In the genomic region with DNA sequence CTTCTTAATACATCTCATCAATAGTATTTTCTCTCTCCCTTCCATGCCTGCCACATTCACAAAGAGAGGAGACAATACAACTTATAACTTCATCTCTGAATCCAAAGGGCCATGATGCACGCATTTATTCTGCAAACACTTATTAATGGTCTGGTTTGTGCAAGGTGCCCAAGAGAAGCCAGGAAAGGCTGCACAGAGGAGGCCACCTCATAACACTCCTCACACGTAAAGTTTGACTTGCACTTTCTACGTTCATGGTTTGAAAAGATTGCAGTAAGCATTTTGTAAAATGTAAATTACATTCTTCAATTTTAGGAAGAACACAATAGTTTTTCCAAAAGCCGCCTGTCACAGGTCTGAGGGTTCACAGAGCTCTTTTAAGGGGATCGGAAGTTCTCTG, we compare ENCODE assay signal across 9 cellular contexts. TPM values are rescaled to one million over a fixed set of nuclear protein-coding genes. Genes with fewer than 3 reads are reported as not detected.
DNase-seq lines count a peak whose midpoint lies in the region; ATAC-seq and TF ChIP-seq lines count a peak whose summit lies in the region.
"Had no signal": no experiment of that assay in that cellular context is flagged by ENCODE, and none has a peak within 500 bp of the region (broad histone marks: within the 10 kb centered on the region; RNA-seq: fewer than 3 reads in every experiment).

No MANE protein-coding gene starts in this region.

- H3K27me3 Mint-ChIP-seq in activated naive CD4-positive, alpha-beta T cell treated with anti-CD3 and anti-CD28 coated beads, Interleukin-2, amount 10 ng/mL, durations not matched to agents 7 days and 5 days = peaks cover 40% of the 10 kb centered on the region
- H3K27me3 Mint-ChIP-seq in activated CD8-positive, alpha-beta T cell treated with anti-CD3 and anti-CD28 coated beads for 36 hours = peaks cover 4% of the 10 kb centered on the region

- no peaks in the 10 kb centered on the region for H3K9me3 Mint-ChIP-seq in activated naive CD4-positive, alpha-beta T cell treated with anti-CD3 and anti-CD28 coated beads, Interleukin-2, amount 10 ng/mL, durations not matched to agents 7 days and 5 days
- H3K9me3 Mint-ChIP-seq in activated CD8-positive, alpha-beta T cell treated with anti-CD3 and anti-CD28 coated beads for 36 hours = no peaks in the 10 kb centered on the region

- no peak for DNase-seq in activated naive CD4-positive, alpha-beta T cell treated with anti-CD3 and anti-CD28 coated beads, Interleukin-2, amount 10 ng/mL, durations not matched to agents 7 days and 5 days
- no peak for DNase-seq in activated naive CD4-positive, alpha-beta T cell treated with anti-CD3 and anti-CD28 coated beads, Interleukin-2, amount 50 U/mL, for 16 hours
- peak; percentile 27 for DNase-seq in activated CD8-positive, alpha-beta T cell treated with anti-CD3 and anti-CD28 coated beads for 36 hours
- no peak for DNase-seq in NCI-H446 treated with DMSO at 0.1 percent for 48 hours (lab: John Stamatoyannopoulos, UW)
- DNase-seq in stimulated activated CD4-positive, alpha-beta T cell treated with anti-CD3 and anti-CD28 coated beads, Interleukin-2, amount 100 ng/mL, for 48 hours = no peak

- H3K27ac ChIP-seq in subcutaneous abdominal adipose tissue (ENCODE audit: low read depth, low read length) = no peak overlapping the region

- CTCF ChIA-PET in activated naive CD4-positive, alpha-beta T cell treated with anti-CD3 and anti-CD28 coated beads, Interleukin-2, amount 10 ng/mL, durations not matched to agents 7 days and 5 days (lab: Charles Lee) = no interaction called here
- CTCF ChIA-PET in activated CD8-positive, alpha-beta T cell treated with anti-CD3 and anti-CD28 coated beads for 36 hours (lab: Charles Lee) = interaction anchor here (1.2 kb wide), 1 partner anchor 94 kb away, joined by 3 read pairs; no protein-coding TSS in a partner anchor

- H3K9ac ChIP-seq in iPS-15b (ENCODE audit: low read depth, low read length) = no peak overlapping the region
- H3K9ac ChIP-seq in subcutaneous abdominal adipose tissue (ENCODE audit: low read length in 5 of 5) = no peak overlapping the region

- no peaks in the 10 kb centered on the region for H3K36me3 Mint-ChIP-seq in activated naive CD4-positive, alpha-beta T cell treated with anti-CD3 and anti-CD28 coated beads, Interleukin-2, amount 10 ng/mL, durations not matched to agents 7 days and 5 days
- H3K36me3 Mint-ChIP-seq in activated CD8-positive, alpha-beta T cell treated with anti-CD3 and anti-CD28 coated beads for 36 hours (ENCODE audit: low read depth) = peaks cover 5% of the 10 kb centered on the region

- H3K27me3 ChIP-seq in iPS-15b (ENCODE audit: control insufficient read depth, insufficient read depth, low read length) (peaks cover 11% of the 10 kb centered on the region), subcutaneous abdominal adipose tissue (ENCODE audit: control insufficient read depth in 5 of 5, insufficient read depth in 4 of 5, low read length in 5 of 5) (peaks cover 0 to 6% (median 0%) of the 10 kb centered on the region in 5 donors)
- H3K27me3 ChIP-seq: vagina had no signal

- TF ChIP-seq CTCF in activated CD8-positive, alpha-beta T cell treated with anti-CD3 and anti-CD28 coated beads for 36 hours (IDR thresholded peaks at IDR 0.05) = no peak

- peaks cover 29% of the 10 kb centered on the region for H3K4me1 Mint-ChIP-seq in activated naive CD4-positive, alpha-beta T cell treated with anti-CD3 and anti-CD28 coated beads, Interleukin-2, amount 10 ng/mL, durations not matched to agents 7 days and 5 days
- peaks cover 30% of the 10 kb centered on the region for H3K4me1 Mint-ChIP-seq in activated CD8-positive, alpha-beta T cell treated with anti-CD3 and anti-CD28 coated beads for 36 hours (ENCODE audit: low read depth)

- peak overlapping the region; percentile 82 for H3K27ac Mint-ChIP-seq in activated naive CD4-positive, alpha-beta T cell treated with anti-CD3 and anti-CD28 coated beads, Interleukin-2, amount 10 ng/mL, durations not matched to agents 7 days and 5 days
- H3K27ac Mint-ChIP-seq in activated CD8-positive, alpha-beta T cell treated with anti-CD3 and anti-CD28 coated beads for 36 hours = peak overlapping the region; percentile 77

- H3K4me3 ChIP-seq in iPS-15b (ENCODE audit: low read depth, low read length) (peak overlapping the region; percentile 74), subcutaneous abdominal adipose tissue (ENCODE audit: low read depth in 1 of 5, low read length in 5 of 5) (peak overlapping the region in 3 of 5 donors; percentile 70 to 80 (median 70))

- H3K4me3 Mint-ChIP-seq in activated naive CD4-positive, alpha-beta T cell treated with anti-CD3 and anti-CD28 coated beads, Interleukin-2, amount 10 ng/mL, durations not matched to agents 7 days and 5 days = peak overlapping the region; percentile 79
- peak overlapping the region; percentile 77 for H3K4me3 Mint-ChIP-seq in activated CD8-positive, alpha-beta T cell treated with anti-CD3 and anti-CD28 coated beads for 36 hours

- H3K4me1 ChIP-seq in iPS-15b (ENCODE audit: control insufficient read depth, insufficient read depth, low read length) = peaks cover 38% of the 10 kb centered on the region
- H3K4me1 ChIP-seq in subcutaneous abdominal adipose tissue (ENCODE audit: control insufficient read depth in 5 of 5, insufficient read depth in 5 of 5, low read length in 5 of 5) = peaks cover 0 to 22% (median 20%) of the 10 kb centered on the region in 5 donors

- ATAC-seq in activated CD8-positive, alpha-beta T cell treated with anti-CD3 and anti-CD28 coated beads for 36 hours = peak; percentile 14
- ATAC-seq in GM21423 (IDR thresholded peaks at IDR 0.05; ENCODE audit: unreplicated experiment) = no peak

- H3K36me3 ChIP-seq in iPS-15b (ENCODE audit: control insufficient read depth, insufficient read depth, low read length) (no peaks in the 10 kb centered on the region), subcutaneous abdominal adipose tissue (ENCODE audit: control insufficient read depth in 5 of 5, insufficient read depth in 5 of 5, low read length in 5 of 5) (no peaks in the 10 kb centered on the region)
- H3K36me3 ChIP-seq: vagina had no signal

- H3K9me3 ChIP-seq in iPS-15b (ENCODE audit: control insufficient read depth, insufficient read depth, low read length) (no peaks in the 10 kb centered on the region), subcutaneous abdominal adipose tissue (ENCODE audit: control insufficient read depth in 5 of 5, low read length in 5 of 5) (no peaks in the 10 kb centered on the region)
- H3K9me3 ChIP-seq: vagina had no signal

- POLR2A ChIA-PET in activated CD8-positive, alpha-beta T cell treated with anti-CD3 and anti-CD28 coated beads for 36 hours (lab: Charles Lee) = interaction anchor here (1.7 kb wide), 1 partner anchor 9 kb away, joined by 5 read pairs; no protein-coding TSS in a partner anchor

- intact Hi-C loops in activated CD8-positive, alpha-beta T cell treated with anti-CD3 and anti-CD28 coated beads for 36 hours (cut with micrococcal nuclease) = loop anchor here (10.0 kb wide), 2 partner anchors 167 to 183 kb away; a partner anchor contains a TSS

RNA-seq across cellular contexts. Expression of a gene that starts 1.2 kb away (rescaled TPM):
- total RNA-seq in activated CD8-positive, alpha-beta T cell treated with anti-CD3 and anti-CD28 coated beads for 36 hours = 10 to 100 TPM; 32.6 to 40.4 TPM
